ENCODE assay signal across 32 cellular contexts in the genomic region with DNA sequence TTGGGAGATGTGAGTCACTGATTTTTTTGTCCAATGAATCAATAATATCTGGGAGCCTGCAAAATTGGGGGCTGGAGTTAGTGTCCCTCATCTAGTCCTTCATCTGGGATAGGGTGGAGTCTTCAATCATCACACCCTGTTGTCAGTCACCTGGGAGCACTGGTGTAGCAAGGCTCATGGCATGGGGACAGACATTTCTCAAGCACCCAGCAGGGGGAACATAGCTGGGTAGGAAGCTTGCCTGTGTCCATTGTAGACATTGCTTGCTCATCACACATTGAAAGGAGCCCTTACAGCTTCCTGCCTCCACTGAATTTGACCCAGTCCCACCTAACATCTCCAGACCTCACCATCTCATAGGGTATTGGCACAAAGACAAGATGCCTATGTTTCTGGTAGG.
"Had no signal": no experiment of that assay in that cellular context is flagged by ENCODE, and none has a peak within 500 bp of the region (broad histone marks: within the 10 kb centered on the region; RNA-seq: fewer than 3 reads in every experiment).

No MANE protein-coding gene starts in this region.

- H3K4me1 ChIP-seq: ascending aorta, heart left ventricle, lower lobe of right lung, parathyroid adenoma, psoas muscle, sigmoid colon, transverse colon, uterus had no signal

- H3K9me3 ChIP-seq: ascending aorta, heart left ventricle, lower lobe of right lung, psoas muscle, sigmoid colon, transverse colon, uterus had no signal

- H3K27ac Mint-ChIP-seq: activated CD4-positive, alpha-beta T cell treated with anti-CD3 and anti-CD28 coated beads for 36 hours; activated CD8-positive, alpha-beta memory T cell treated with anti-CD3 and anti-CD28 coated beads, Interleukin-2, amount 10 ng/mL, durations not matched to agents 7 days and 5 days; activated CD8-positive, alpha-beta T cell treated with anti-CD3 and anti-CD28 coated beads, Interleukin-2, amount 10 ng/mL, durations not matched to agents 7 days and 5 days; activated naive CD4-positive, alpha-beta T cell treated with anti-CD3 and anti-CD28 coated beads for 36 hours; activated naive CD8-positive, alpha-beta T cell treated with anti-CD3 and anti-CD28 coated beads, Interleukin-2, amount 10 ng/mL, durations not matched to agents 7 days and 5 days; effector memory CD8-positive, alpha-beta T cell; neural progenitor cell; T-helper 2 cell treated with Interferon-gamma antibody and Interleukin-4, amounts not matched to agents 5 μg/mL and 100 μg/mL, for 36 hours had no signal

- H3K27me3 Mint-ChIP-seq: activated CD4-positive, alpha-beta T cell treated with anti-CD3 and anti-CD28 coated beads for 36 hours; activated CD8-positive, alpha-beta memory T cell treated with anti-CD3 and anti-CD28 coated beads, Interleukin-2, amount 10 ng/mL, durations not matched to agents 7 days and 5 days; activated naive CD8-positive, alpha-beta T cell treated with anti-CD3 and anti-CD28 coated beads, Interleukin-2, amount 10 ng/mL, durations not matched to agents 7 days and 5 days; brain; effector memory CD8-positive, alpha-beta T cell had no signal

- H3K4me1 Mint-ChIP-seq: activated CD4-positive, alpha-beta T cell treated with anti-CD3 and anti-CD28 coated beads for 36 hours; activated CD8-positive, alpha-beta memory T cell treated with anti-CD3 and anti-CD28 coated beads, Interleukin-2, amount 10 ng/mL, durations not matched to agents 7 days and 5 days; activated naive CD8-positive, alpha-beta T cell treated with anti-CD3 and anti-CD28 coated beads, Interleukin-2, amount 10 ng/mL, durations not matched to agents 7 days and 5 days; natural killer cell had no signal

- H3K27ac ChIP-seq: ascending aorta, coronary artery, dorsolateral prefrontal cortex, foreskin keratinocyte, heart left ventricle, lower lobe of right lung, neural progenitor cell, parathyroid adenoma, psoas muscle, sigmoid colon, transverse colon, uterus had no signal

- H3K36me3 ChIP-seq: ascending aorta, neural progenitor cell, sigmoid colon, uterus had no signal

- H3K4me3 Mint-ChIP-seq: activated CD4-positive, alpha-beta T cell treated with anti-CD3 and anti-CD28 coated beads for 36 hours; activated CD8-positive, alpha-beta memory T cell treated with anti-CD3 and anti-CD28 coated beads, Interleukin-2, amount 10 ng/mL, durations not matched to agents 7 days and 5 days; activated CD8-positive, alpha-beta T cell treated with anti-CD3 and anti-CD28 coated beads, Interleukin-2, amount 10 ng/mL, durations not matched to agents 7 days and 5 days; activated naive CD4-positive, alpha-beta T cell treated with anti-CD3 and anti-CD28 coated beads for 36 hours; activated naive CD8-positive, alpha-beta T cell treated with anti-CD3 and anti-CD28 coated beads, Interleukin-2, amount 10 ng/mL, durations not matched to agents 7 days and 5 days; brain; effector memory CD8-positive, alpha-beta T cell; natural killer cell; neural progenitor cell; T-helper 2 cell treated with Interferon-gamma antibody and Interleukin-4, amounts not matched to agents 5 μg/mL and 100 μg/mL, for 36 hours had no signal

- H3K79me2 ChIP-seq: parathyroid adenoma had no signal

- H3K9me3 Mint-ChIP-seq: activated naive CD4-positive, alpha-beta T cell treated with anti-CD3 and anti-CD28 coated beads for 36 hours; activated naive CD8-positive, alpha-beta T cell treated with anti-CD3 and anti-CD28 coated beads, Interleukin-2, amount 10 ng/mL, durations not matched to agents 7 days and 5 days; brain; effector memory CD8-positive, alpha-beta T cell; natural killer cell; neural progenitor cell; T-helper 2 cell treated with Interferon-gamma antibody and Interleukin-4, amounts not matched to agents 5 μg/mL and 100 μg/mL, for 36 hours had no signal

- FAIRE-seq: endothelial cell of umbilical vein had no signal

- ATAC-seq: activated CD4-positive, alpha-beta T cell treated with anti-CD3 and anti-CD28 coated beads for 36 hours; activated CD8-positive, alpha-beta memory T cell treated with anti-CD3 and anti-CD28 coated beads, Interleukin-2, amount 10 ng/mL, durations not matched to agents 7 days and 5 days; activated CD8-positive, alpha-beta T cell treated with anti-CD3 and anti-CD28 coated beads, Interleukin-2, amount 10 ng/mL, durations not matched to agents 7 days and 5 days; effector memory CD8-positive, alpha-beta T cell; esophagus mucosa; foreskin keratinocyte; heart left ventricle; left lobe of liver; natural killer cell; psoas muscle had no signal

- H3K27me3 ChIP-seq: ascending aorta, dorsolateral prefrontal cortex, foreskin keratinocyte, heart left ventricle, neural progenitor cell, sigmoid colon, transverse colon, uterus had no signal

- DNase-seq: activated CD4-positive, alpha-beta T cell treated with anti-CD3 and anti-CD28 coated beads for 36 hours; activated CD4-positive, CD25-positive, alpha-beta regulatory T cell; activated CD8-positive, alpha-beta memory T cell treated with anti-CD3 and anti-CD28 coated beads, Interleukin-2, amount 10 ng/mL, durations not matched to agents 7 days and 5 days; activated CD8-positive, alpha-beta T cell treated with anti-CD3 and anti-CD28 coated beads, Interleukin-2, amount 10 ng/mL, durations not matched to agents 7 days and 5 days; activated effector memory CD4-positive, alpha-beta T cell treated with Interleukin-2 at 50 U/mL for 16 hours; activated naive CD4-positive, alpha-beta T cell treated with anti-CD3 and anti-CD28 coated beads for 36 hours; activated naive CD8-positive, alpha-beta T cell treated with anti-CD3 and anti-CD28 coated beads, Interleukin-2, amount 10 ng/mL, durations not matched to agents 7 days and 5 days; dorsolateral prefrontal cortex; effector memory CD8-positive, alpha-beta T cell; foreskin keratinocyte; heart left ventricle; lower lobe of right lung; mesenchymal stem cell; natural killer cell; occipital lobe; psoas muscle; sigmoid colon; stimulated activated CD4-positive, alpha-beta T cell treated with anti-CD3 and anti-CD28 coated beads, Interleukin-1b, Interleukin-23, amount 100 ng/mL, for 48 hours; stimulated activated naive CD4-positive, alpha-beta T cell treated with Interleukin-2 at 50 U/mL for 16 hours; T-helper 1 cell; transverse colon; uterus had no signal

- H2AFZ ChIP-seq: neural progenitor cell, parathyroid adenoma had no signal

- H3K9ac ChIP-seq: neural progenitor cell, parathyroid adenoma had no signal

- H3K4me3 ChIP-seq: ascending aorta, coronary artery, dorsolateral prefrontal cortex, heart left ventricle, lower lobe of right lung, neural progenitor cell, psoas muscle, sigmoid colon, smooth muscle cell, transverse colon, uterus had no signal

- H3K4me2 ChIP-seq: neural progenitor cell, smooth muscle cell had no signal
